Comparison of ENCODE assay signal across 9 cellular contexts in the genomic region with DNA sequence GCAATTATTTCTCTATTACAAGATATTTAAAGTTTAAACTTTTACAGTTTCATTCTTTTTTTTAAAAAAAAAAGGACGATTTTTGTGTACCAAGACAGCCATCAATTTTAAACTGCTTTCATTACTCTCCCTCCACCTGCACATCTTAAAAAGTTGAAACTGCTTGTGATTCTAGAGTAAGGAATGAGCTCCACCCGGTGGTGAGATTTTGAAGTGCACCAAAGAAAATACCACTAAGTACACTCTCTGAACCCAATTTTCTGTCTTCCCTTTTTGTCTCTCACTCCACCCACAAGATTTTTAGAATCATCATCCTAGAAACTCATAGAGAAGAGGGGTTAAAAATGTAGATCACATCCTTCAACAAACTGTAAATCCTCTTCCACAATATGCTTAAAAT.
DNase-seq lines count a peak whose midpoint lies in the region; ATAC-seq and TF ChIP-seq lines count a peak whose summit lies in the region.
"Had no signal": no experiment of that assay in that cellular context is flagged by ENCODE, and none has a peak within 500 bp of the region (broad histone marks: within the 10 kb centered on the region; RNA-seq: fewer than 3 reads in every experiment).

No MANE protein-coding gene starts in this region.

- H3K4me1 Mint-ChIP-seq in progenitor cell of endocrine pancreas (ENCODE audit: low read depth) = no peaks in the 10 kb centered on the region

- intact Hi-C loops in cardiac septum (cut with DNase I) = no loop called here

- TF ChIP-seq CTCF in cardiac muscle cell (IDR thresholded peaks at IDR 0.05; ENCODE audit: low read depth, low read length) = peak; percentile 48
- TF ChIP-seq CTCF in foreskin keratinocyte (conservative IDR thresholded peaks at IDR 0.05) = peak; percentile 71
- TF ChIP-seq CTCF in progenitor cell of endocrine pancreas (IDR thresholded peaks at IDR 0.05; ENCODE audit: unreplicated experiment) = peak; percentile 77

- no peaks in the 10 kb centered on the region for H3K27me3 Mint-ChIP-seq in progenitor cell of endocrine pancreas

- no peak overlapping the region for H3K4me3 Mint-ChIP-seq in progenitor cell of endocrine pancreas (ENCODE audit: low read depth)
- H3K4me3 Mint-ChIP-seq: dendritic cell treated with granulocyte-macrophage colony-stimulating factor and Interleukin-4, amounts not matched to agents 40 ng/mL and 50 ng/mL, for 4 days had no signal

- no peak overlapping the region for H3K27ac Mint-ChIP-seq in progenitor cell of endocrine pancreas
- H3K27ac Mint-ChIP-seq: dendritic cell treated with granulocyte-macrophage colony-stimulating factor and Interleukin-4, amounts not matched to agents 40 ng/mL and 50 ng/mL, for 4 days had no signal

- no peaks in the 10 kb centered on the region for H3K36me3 ChIP-seq in cardiac muscle cell

- peak; percentile 55 to 66 for DNase-seq in cardiac muscle cell (ENCODE audit: low read depth in 1 of 2, low spot score in 1 of 2)
- no peak for DNase-seq in cardiac septum (ENCODE audit: low spot score)
- DNase-seq in NCI-H748 (lab: John Stamatoyannopoulos, UW; ENCODE audit: unreplicated experiment) = peak; percentile 63
- peak; percentile 11 for DNase-seq in activated T-cell treated with anti-CD3 and anti-CD28 coated beads for 4 hours
- peak in 1 of 2 donors; percentile 18 for DNase-seq in foreskin keratinocyte
- DNase-seq in progenitor cell of endocrine pancreas (ENCODE audit: low spot score, unreplicated experiment) = peak; percentile 44

- H3K4me1 ChIP-seq in cardiac muscle cell (ENCODE audit: low read depth) = no peaks in the 10 kb centered on the region
- H3K4me1 ChIP-seq in foreskin keratinocyte = no peaks in the 10 kb centered on the region

- peaks cover 3% of the 10 kb centered on the region for H3K9me3 Mint-ChIP-seq in progenitor cell of endocrine pancreas (ENCODE audit: low read depth)
- H3K9me3 Mint-ChIP-seq: dendritic cell treated with granulocyte-macrophage colony-stimulating factor and Interleukin-4, amounts not matched to agents 40 ng/mL and 50 ng/mL, for 4 days had no signal

- H3K27me3 ChIP-seq in cardiac muscle cell = no peaks in the 10 kb centered on the region
- no peaks in the 10 kb centered on the region for H3K27me3 ChIP-seq in foreskin keratinocyte

- no peaks in the 10 kb centered on the region for H3K36me3 Mint-ChIP-seq in progenitor cell of endocrine pancreas (ENCODE audit: insufficient read depth)

- no peaks in the 10 kb centered on the region for H3K9me3 ChIP-seq in cardiac muscle cell (ENCODE audit: low read depth)

- no peak overlapping the region for H3K4me3 ChIP-seq in cardiac muscle cell

- H3K27ac ChIP-seq in cardiac muscle cell = no peak overlapping the region
- no peak overlapping the region for H3K27ac ChIP-seq in foreskin keratinocyte

- ATAC-seq in HG02885 (IDR thresholded peaks at IDR 0.05; ENCODE audit: poor library complexity, unreplicated experiment) (peak; percentile 72), foreskin keratinocyte (no peak), HG03460 (IDR thresholded peaks at IDR 0.05; ENCODE audit: unreplicated experiment) (no peak)
